Comparison of ENCODE assay signal across 10 cellular contexts in the genomic region with DNA sequence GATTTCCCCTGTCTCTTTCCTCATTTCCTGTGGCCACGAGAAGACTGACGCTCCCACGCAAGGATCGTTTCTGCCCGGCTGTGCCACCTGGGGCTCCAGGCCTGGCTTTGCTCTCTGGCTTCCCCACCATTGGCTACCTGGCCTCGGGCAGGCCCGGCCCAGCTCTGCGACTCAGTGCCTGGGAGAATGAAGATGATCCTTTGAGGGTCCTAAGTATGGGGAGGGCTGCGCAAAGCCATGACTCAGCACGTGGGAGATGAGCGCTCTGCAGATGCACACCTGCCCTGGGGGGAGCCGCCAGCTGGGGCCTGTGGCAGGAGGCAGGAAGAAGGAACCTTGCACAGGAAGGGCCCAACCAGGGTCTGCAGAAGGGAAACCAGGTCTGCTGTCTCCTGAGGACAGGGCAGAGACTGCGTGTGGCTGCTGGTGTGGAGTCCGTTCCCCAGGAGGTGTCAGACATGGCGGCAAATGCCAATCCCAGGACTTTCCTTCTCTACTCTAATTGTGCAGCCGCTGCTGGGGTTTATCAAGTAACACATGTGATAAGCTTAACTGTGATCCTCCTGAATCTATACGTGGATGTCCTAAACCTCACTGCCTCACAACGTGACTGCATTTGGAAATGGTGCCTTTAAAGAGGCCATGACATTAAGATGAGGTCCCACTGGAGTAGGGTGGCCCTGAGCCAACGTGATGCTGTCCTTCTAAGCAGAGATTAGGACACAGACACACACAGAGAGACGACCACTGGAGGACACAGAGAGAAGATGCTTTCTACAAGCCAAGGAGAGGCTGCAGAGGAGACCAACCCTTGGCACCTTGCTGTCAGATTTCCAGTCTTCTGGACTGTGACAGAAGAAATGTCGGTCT. TPM values are rescaled to one million over a fixed set of nuclear protein-coding genes. Genes with fewer than 3 reads are reported as not detected.
A peak's percentile ranks its signal among the peaks of the same experiment; 100 is the strongest.
DNase-seq lines count a peak whose midpoint lies in the region; ATAC-seq, FAIRE-seq and TF ChIP-seq lines count a peak whose summit lies in the region.
"Had no signal": no experiment of that assay in that cellular context is flagged by ENCODE, and none has a peak within 500 bp of the region (broad histone marks: within the 10 kb centered on the region; RNA-seq: fewer than 3 reads in every experiment).

No MANE protein-coding gene starts in this region.

- H3K9ac ChIP-seq in neuronal stem cell (ENCODE audit: low read depth, low read length, poor library complexity) = no peak overlapping the region

- H3K23ac ChIP-seq in neuronal stem cell (ENCODE audit: low read depth, low read length, poor library complexity) = no peak overlapping the region

- no peak for DNase-seq in HTR-8/SVneo (ENCODE audit: insufficient read length, low spot score)
- peak; percentile 48 for DNase-seq in activated gamma-delta T cell (lab: John Stamatoyannopoulos, UW)
- no peak for DNase-seq in neuronal stem cell (ENCODE audit: low spot score)
- DNase-seq in H4 (ENCODE audit: low spot score) = no peak
- DNase-seq in mesothelial cell of epicardium (ENCODE audit: low spot score in 2 of 2, unreplicated experiment in 2 of 2) = no peak
- DNase-seq: dermis blood vessel endothelial cell had no signal

- TF ChIP-seq POLR2A in GM18505 (IDR thresholded peaks at IDR 0.05; ENCODE audit: borderline replicate concordance, extremely low read depth, insufficient read depth, insufficient read length) = peak; percentile 24

- no peak overlapping the region for H3K4ac ChIP-seq in neuronal stem cell (ENCODE audit: low read length)

- H3K9me3 ChIP-seq in neuronal stem cell (replicated peaks in 1 of 2; ENCODE audit: control insufficient read depth in 2 of 2, insufficient read depth in 1 of 2, low read depth in 1 of 2, low read length in 2 of 2) = no peaks in the 10 kb centered on the region

- ATAC-seq in GM18505 (IDR thresholded peaks at IDR 0.05; ENCODE audit: unreplicated experiment) (no peak), HG03565 (IDR thresholded peaks at IDR 0.05; ENCODE audit: unreplicated experiment) (no peak), GM18517 (IDR thresholded peaks at IDR 0.05; ENCODE audit: unreplicated experiment) (no peak)

- no peak overlapping the region for H4K8ac ChIP-seq in neuronal stem cell (ENCODE audit: low read depth, low read length)

- no peak overlapping the region for H2AFZ ChIP-seq in neuronal stem cell (ENCODE audit: low read length)

- no peak overlapping the region for H3K4me3 Mint-ChIP-seq in mesothelial cell of epicardium

- H2BK15ac ChIP-seq in neuronal stem cell (ENCODE audit: low read length) = no peak overlapping the region

- H3K4me3 ChIP-seq in neuronal stem cell (ENCODE audit: low read length in 2 of 2) = no peak overlapping the region
- H3K4me3 ChIP-seq: lung had no signal

- no peak overlapping the region for H4K91ac ChIP-seq in neuronal stem cell (ENCODE audit: low read depth, low read length, poor library complexity)

- H3K14ac ChIP-seq in neuronal stem cell (ENCODE audit: low read length) = no peak overlapping the region

- no peak overlapping the region for H3K4me2 ChIP-seq in neuronal stem cell (ENCODE audit: insufficient read depth, low read length, poor library complexity, severe bottlenecking)

- peak; percentile 46 for FAIRE-seq in HTR-8/SVneo (lab: Jason Lieb, UNC)

- peak overlapping the region; percentile 32 for H3K18ac ChIP-seq in neuronal stem cell (ENCODE audit: low read length)

- no peaks in the 10 kb centered on the region for H3K36me3 ChIP-seq in neuronal stem cell (replicated peaks in 1 of 2; ENCODE audit: control insufficient read depth in 2 of 2, insufficient read depth in 2 of 2, low read length in 2 of 2)

- peaks cover 8 to 11% of the 10 kb centered on the region in 2 donors for H3K4me1 ChIP-seq in neuronal stem cell (ENCODE audit: control insufficient read depth in 2 of 2, insufficient read depth in 1 of 2, low read depth in 1 of 2, low read length in 2 of 2)

- H3K9me3 Mint-ChIP-seq in mesothelial cell of epicardium = no peaks in the 10 kb centered on the region

- no peak overlapping the region for H3K27ac Mint-ChIP-seq in mesothelial cell of epicardium

- peaks cover 0 to 9% (median 2%) of the 10 kb centered on the region in 3 experiments for H3K27me3 ChIP-seq in neuronal stem cell (ENCODE audit: control insufficient read depth in 3 of 3, insufficient read depth in 3 of 3, low read depth in 1 of 3, low read length in 3 of 3)

- H3K4me1 Mint-ChIP-seq in mesothelial cell of epicardium = peaks cover 86% of the 10 kb centered on the region

- no peaks in the 10 kb centered on the region for H3K79me1 ChIP-seq in neuronal stem cell (ENCODE audit: low read depth, low read length)

- TF ChIP-seq CTCF in mesothelial cell of epicardium (IDR thresholded peaks at IDR 0.05; ENCODE audit: unreplicated experiment) = no peak

- H3K27ac ChIP-seq in neuronal stem cell (replicated peaks; ENCODE audit: low read length) = no peak overlapping the region

- peak overlapping the region; percentile 9 for H2AK5ac ChIP-seq in neuronal stem cell (ENCODE audit: low read depth, low read length)

- no peak overlapping the region for H2BK12ac ChIP-seq in neuronal stem cell (ENCODE audit: low read length)

- no peaks in the 10 kb centered on the region for H3K36me3 Mint-ChIP-seq in mesothelial cell of epicardium

- H3K27me3 Mint-ChIP-seq in mesothelial cell of epicardium (ENCODE audit: low read depth) = peaks cover 2% of the 10 kb centered on the region

- no CpG with 5 or more reads among the region's 21 CpGs for WGBS in neuronal stem cell (ENCODE audit: extremely low coverage in 2 of 2, insufficient read length in 2 of 2, insufficient replicate concordance in 1 of 2), 2 donors

- no peak overlapping the region for H2BK120ac ChIP-seq in neuronal stem cell (ENCODE audit: low read depth, low read length)

- H2BK5ac ChIP-seq in neuronal stem cell (ENCODE audit: low read length) = no peak overlapping the region

RNA-seq across cellular contexts. Expression of a gene that starts 32.8 kb away (rescaled TPM):
- 1.5 TPM for polyA plus RNA-seq in neuronal stem cell (2013, experiment 1 of 2)
- polyA plus RNA-seq in neuronal stem cell (2013, experiment 2 of 2) = 1.4 TPM
- total RNA-seq in H4 (2014; rRNA removed; shearing (Covaris generic)) = 0.35 TPM in 1 of 2 replicates, not detected in the other
- total RNA-seq in mesothelial cell of epicardium = 19.1 to 20.8 TPM (median 20.6 TPM) in 3 replicates

Comparison
In these comparisons a context has a peak if more than half of its experiments do, and no peak if none do; other contexts are left out.
1. RNA of a gene that starts 32.8 kb away (total RNA-seq): 19.1 to 20.8 TPM in mesothelial cell of epicardium; 0.35 TPM in H4; every median in the first group is over 10 times any median in the second.